ENCODE assay signal across 8 cellular contexts in the genomic region with DNA sequence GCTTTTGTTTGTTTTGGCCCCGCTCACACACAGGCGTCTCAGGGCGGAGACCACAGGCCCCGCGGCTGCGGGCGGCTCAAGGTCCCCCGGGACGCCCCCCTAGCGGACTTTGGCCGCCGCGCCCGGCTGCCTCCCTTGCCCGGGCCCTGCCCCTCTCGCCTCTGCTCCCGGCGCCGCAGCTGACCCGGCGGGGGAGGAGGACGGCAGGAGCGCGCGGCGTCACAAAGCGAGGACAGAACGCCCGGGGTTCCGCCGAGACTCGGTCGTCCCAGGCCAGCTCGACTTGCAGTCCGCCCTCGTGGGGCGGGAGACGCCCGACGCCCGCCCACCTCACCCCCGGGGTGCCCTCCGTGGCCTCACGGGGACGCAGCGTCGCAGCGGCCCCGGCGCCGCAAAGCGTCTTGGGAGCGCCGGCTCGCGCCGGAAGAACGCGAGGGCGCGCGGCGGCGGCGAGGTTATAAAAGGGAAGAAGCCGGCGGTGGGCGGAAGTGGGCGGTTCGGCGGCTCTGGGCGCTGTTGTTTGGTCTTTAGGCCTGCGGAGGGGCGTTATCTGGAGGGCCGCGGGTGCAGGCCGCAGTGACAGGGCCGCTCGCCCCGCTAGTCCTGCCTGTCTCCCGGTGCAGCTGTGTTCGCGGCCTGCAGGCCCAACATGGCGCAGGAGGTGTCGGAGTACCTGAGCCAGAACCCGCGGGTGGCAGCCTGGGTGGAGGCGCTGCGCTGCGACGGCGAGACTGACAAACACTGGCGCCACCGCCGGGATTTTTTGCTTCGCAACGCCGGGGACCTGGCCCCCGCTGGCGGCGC. TPM values are rescaled to one million over a fixed set of nuclear protein-coding genes. Genes with fewer than 3 reads are reported as not detected.
DNase-seq lines count a peak whose midpoint lies in the region; ATAC-seq and TF ChIP-seq lines count a peak whose summit lies in the region.

A gene with protein sequence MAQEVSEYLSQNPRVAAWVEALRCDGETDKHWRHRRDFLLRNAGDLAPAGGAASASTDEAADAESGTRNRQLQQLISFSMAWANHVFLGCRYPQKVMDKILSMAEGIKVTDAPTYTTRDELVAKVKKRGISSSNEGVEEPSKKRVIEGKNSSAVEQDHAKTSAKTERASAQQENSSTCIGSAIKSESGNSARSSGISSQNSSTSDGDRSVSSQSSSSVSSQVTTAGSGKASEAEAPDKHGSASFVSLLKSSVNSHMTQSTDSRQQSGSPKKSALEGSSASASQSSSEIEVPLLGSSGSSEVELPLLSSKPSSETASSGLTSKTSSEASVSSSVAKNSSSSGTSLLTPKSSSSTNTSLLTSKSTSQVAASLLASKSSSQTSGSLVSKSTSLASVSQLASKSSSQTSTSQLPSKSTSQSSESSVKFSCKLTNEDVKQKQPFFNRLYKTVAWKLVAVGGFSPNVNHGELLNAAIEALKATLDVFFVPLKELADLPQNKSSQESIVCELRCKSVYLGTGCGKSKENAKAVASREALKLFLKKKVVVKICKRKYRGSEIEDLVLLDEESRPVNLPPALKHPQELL (plus strand): TSS at position 488 of the 804 bp plus-strand sequence. CDS start 162 bp downstream, at position 650.

- H3K27me3 Mint-ChIP-seq in T-cell, result no peaks in the 10 kb centered on the region
- H3K27me3 Mint-ChIP-seq in type B pancreatic cell, result no peaks in the 10 kb centered on the region

- DNase-seq in GM13977 (ENCODE audit: low spot score) (peak; percentile 94), NCI-H146 (lab: John Stamatoyannopoulos, UW) (peak; percentile 97), T-cell (peak; percentile 88 to 96 (median 92)), cardiac septum (ENCODE audit: low spot score) (peak; percentile 96), posterior cingulate gyrus (peak; percentile 85 to 98 (median 88)), type B pancreatic cell (ENCODE audit: extremely low spot score, unreplicated experiment) (peak; percentile 93)

- ATAC-seq in HG02870 (IDR thresholded peaks at IDR 0.05; ENCODE audit: unreplicated experiment), result peak; percentile 84
- peak; percentile 88 to 91 (median 89) for ATAC-seq in T-cell (replicated peaks in 1 of 4)

- H3K9me3 Mint-ChIP-seq in T-cell (no peaks in the 10 kb centered on the region), type B pancreatic cell (no peaks in the 10 kb centered on the region)

- H3K4me1 Mint-ChIP-seq in T-cell (peaks cover 33 to 54% (median 45%) of the 10 kb centered on the region in 3 donors), type B pancreatic cell (ENCODE audit: unreplicated experiment) (peaks cover 28% of the 10 kb centered on the region)

- CTCF ChIA-PET in T-cell (lab: Charles Lee), result interaction anchor here in 1 of 2 donors (0.9 to 1.5 kb wide), 3 partner anchors 37 to 821 kb away, joined by 3 to 5 read pairs (median 5); no protein-coding TSS in a partner anchor

- H3K27ac Mint-ChIP-seq in T-cell (peak within 1 kb of the TSS; percentile 98 to 100), type B pancreatic cell (peak within 1 kb of the TSS; percentile 99)

- H3K4me3 Mint-ChIP-seq in T-cell (peak within 1 kb of the TSS; percentile 95 to 100 (median 97)), type B pancreatic cell (peak within 1 kb of the TSS; percentile 98)

- TF ChIP-seq CTCF in GM13977 (IDR thresholded peaks at IDR 0.05; ENCODE audit: extremely low read depth, insufficient read depth, missing control alignments), result peak; percentile 11
- TF ChIP-seq CTCF in type B pancreatic cell (conservative IDR thresholded peaks at IDR 0.05), result peak; percentile 52

- WGBS in adipose tissue, 3 donors, result 0% methylated on average over 95 to 101 of the region's 101 CpGs

- H3K36me3 Mint-ChIP-seq in T-cell (peaks cover 32% of the 10 kb centered on the region), type B pancreatic cell (peaks cover 29% of the 10 kb centered on the region)

- peak within 1 kb of the TSS; percentile 95 for H3K27ac ChIP-seq in adipose tissue (ENCODE audit: low read depth, low read length)

- intact Hi-C loops in cardiac septum (cut with DNase I), result loop anchor here (5.0 kb wide), 1 partner anchor 58 kb away; no protein-coding TSS in a partner anchor
- intact Hi-C loops in posterior cingulate gyrus (cut with DNase I), result loop anchor here (2.0 kb wide), 2 partner anchors 38 to 62 kb away; no protein-coding TSS in a partner anchor

- POLR2A ChIA-PET in T-cell (lab: Charles Lee), result interaction anchor here (0.7 to 1.1 kb wide), 2 partner anchors 38 to 1981 kb away, joined by 3 read pairs; no protein-coding TSS in a partner anchor

- in situ Hi-C loops in GM13977 (cut with MboI; ENCODE audit: low pct_unique_long_range_greater_than_20kb, low sequenced_read_pairs, unreplicated experiment), result no loop called here

RNA-seq across cellular contexts. Expression of the gene that starts here (rescaled TPM):
- total RNA-seq in T-cell (10 to 100 TPM; 33.0 to 46.6 (median 42.7) TPM), cardiac septum (9.5 TPM), type B pancreatic cell (ENCODE audit: low replicate concordance) (29.7 and 57.5 TPM in 2 replicates)
- polyA plus RNA-seq in adipose tissue, result 1 to 10 TPM; 7.6 to 9.6 (median 9.4) TPM

Comparison
In these comparisons a context has a peak if more than half of its experiments do, and no peak if none do; other contexts are left out.
1. Peak in every context shown above with its lines: DNase-seq, ATAC-seq and H3K27ac ChIP-seq.